1 cellular context compared by ENCODE assay signal in genomic region chr12:65491-66063, GRCh38.
TF ChIP-seq lines count a peak whose summit lies in the region.

No MANE protein-coding gene starts in this region.

TF ChIP-seq in IMR-90, 13 proteins besides CTCF, POLR2A, EP300 and RAD21:
- TF ChIP-seq FOS (IDR thresholded peaks at IDR 0.05; ENCODE audit: low read depth, low read length) (peak; percentile 11; the same call in 1 of the 2 replicates), CEBPB (IDR thresholded peaks at IDR 0.05; ENCODE audit: low read depth, low read length) (peak; percentile 51; the same call in 1 of the 2 replicates)
